Comparison of ENCODE assay signal across 11 cellular contexts in the genomic region with DNA sequence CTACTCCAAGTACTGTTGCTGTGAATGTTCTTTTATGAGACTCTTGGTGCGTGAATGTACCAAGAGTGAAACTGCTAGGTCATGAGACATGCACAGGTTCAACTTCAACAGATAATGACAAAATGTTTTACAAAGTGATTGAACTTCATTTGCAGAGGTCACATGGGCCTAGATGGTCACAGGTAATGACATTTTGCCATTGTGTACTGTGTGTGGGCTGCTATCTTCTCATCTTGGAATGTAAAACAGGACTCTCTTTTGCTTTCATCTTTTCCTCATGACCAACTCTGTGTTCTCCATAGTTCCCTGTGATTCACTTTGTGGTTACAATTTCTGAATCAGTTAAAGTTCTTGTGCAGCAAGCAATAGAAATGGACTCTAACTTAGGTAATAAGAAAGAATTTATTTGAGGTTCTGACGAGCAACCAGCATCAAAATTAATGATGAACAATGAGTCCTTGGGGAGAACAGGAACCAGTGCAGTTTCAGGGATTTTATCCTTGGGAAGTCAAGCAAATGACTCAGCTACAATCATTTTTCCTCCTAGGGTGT. TPM values are rescaled to one million over a fixed set of nuclear protein-coding genes. Genes with fewer than 3 reads are reported as not detected.
A peak's percentile ranks its signal among the peaks of the same experiment; 100 is the strongest.
DNase-seq lines count a peak whose midpoint lies in the region; ATAC-seq, FAIRE-seq and TF ChIP-seq lines count a peak whose summit lies in the region.
"Had no signal": no experiment of that assay in that cellular context is flagged by ENCODE, and none has a peak within 500 bp of the region (broad histone marks: within the 10 kb centered on the region; RNA-seq: fewer than 3 reads in every experiment).

No MANE protein-coding gene starts in this region.

- H2AFZ ChIP-seq in astrocyte (ENCODE audit: low read depth, low read length) = no peak overlapping the region

- H3K9me3 Mint-ChIP-seq in astrocyte (ENCODE audit: unreplicated experiment) = no peaks in the 10 kb centered on the region
- H3K9me3 Mint-ChIP-seq in activated CD8-positive, alpha-beta T cell treated with anti-CD3 and anti-CD28 coated beads, Interleukin-2, amount 10 ng/mL, durations not matched to agents 7 days and 5 days (ENCODE audit: insufficient read depth) = no peaks in the 10 kb centered on the region

- in situ Hi-C loops in gastrocnemius medialis (cut with MboI; ENCODE audit: low sequenced_read_pairs in 4 of 4) = no loop called here

- no peaks in the 10 kb centered on the region for H3K36me3 ChIP-seq in astrocyte (ENCODE audit: insufficient read depth, low read length)
- no peaks in the 10 kb centered on the region for H3K36me3 ChIP-seq in gastrocnemius medialis
- H3K36me3 ChIP-seq in right atrium auricular region = no peaks in the 10 kb centered on the region

- ATAC-seq in GM18517 (IDR thresholded peaks at IDR 0.05; ENCODE audit: unreplicated experiment) (peak; percentile 47), HG03280 (IDR thresholded peaks at IDR 0.05; ENCODE audit: unreplicated experiment) (peak; percentile 45), gastrocnemius medialis (no peak)
- ATAC-seq in activated CD8-positive, alpha-beta T cell treated with anti-CD3 and anti-CD28 coated beads, Interleukin-2, amount 10 ng/mL, durations not matched to agents 7 days and 5 days = no peak

- no peaks in the 10 kb centered on the region for H3K27me3 Mint-ChIP-seq in astrocyte (ENCODE audit: low read depth, unreplicated experiment)
- H3K27me3 Mint-ChIP-seq in activated CD8-positive, alpha-beta T cell treated with anti-CD3 and anti-CD28 coated beads, Interleukin-2, amount 10 ng/mL, durations not matched to agents 7 days and 5 days (ENCODE audit: low read depth) = peaks cover 12% of the 10 kb centered on the region

- DNase-seq in astrocyte (ENCODE audit: low read depth) (peak; percentile 89), gastrocnemius medialis (no peak), right atrium auricular region (ENCODE audit: low spot score) (no peak), SW 1271 (lab: John Stamatoyannopoulos, UW) (no peak)
- no peak for DNase-seq in activated CD8-positive, alpha-beta T cell treated with anti-CD3 and anti-CD28 coated beads, Interleukin-2, amount 10 ng/mL, durations not matched to agents 7 days and 5 days
- DNase-seq: dorsolateral prefrontal cortex, kidney, MV-4-11, RPMI8226 had no signal

- no peak for TF ChIP-seq POLR2A in gastrocnemius medialis (IDR thresholded peaks at IDR 0.05)

- peak; percentile 26 for FAIRE-seq in astrocyte (lab: Jason Lieb, UNC)
- FAIRE-seq: kidney had no signal

- no peak overlapping the region for H3K4me3 ChIP-seq in astrocyte (ENCODE audit: insufficient read depth, low read depth, low read length)
- no peak overlapping the region for H3K4me3 ChIP-seq in gastrocnemius medialis
- H3K4me3 ChIP-seq in right atrium auricular region = no peak overlapping the region
- H3K4me3 ChIP-seq: dorsolateral prefrontal cortex had no signal

- POLR2A ChIA-PET in activated CD8-positive, alpha-beta T cell treated with anti-CD3 and anti-CD28 coated beads, Interleukin-2, amount 10 ng/mL, durations not matched to agents 7 days and 5 days (lab: Charles Lee) = no interaction called here

- no peaks in the 10 kb centered on the region for H3K4me1 ChIP-seq in astrocyte (ENCODE audit: insufficient read depth, low read length)
- H3K4me1 ChIP-seq in gastrocnemius medialis = peaks cover 17 to 18% of the 10 kb centered on the region in 2 donors
- no peaks in the 10 kb centered on the region for H3K4me1 ChIP-seq in right atrium auricular region

- H3K79me2 ChIP-seq in astrocyte (ENCODE audit: insufficient read depth, low read length) = no peaks in the 10 kb centered on the region

- H3K4me1 Mint-ChIP-seq in astrocyte (ENCODE audit: low read depth, unreplicated experiment) = peaks cover 26% of the 10 kb centered on the region
- H3K4me1 Mint-ChIP-seq in activated CD8-positive, alpha-beta T cell treated with anti-CD3 and anti-CD28 coated beads, Interleukin-2, amount 10 ng/mL, durations not matched to agents 7 days and 5 days (ENCODE audit: low read depth) = no peaks in the 10 kb centered on the region

- CTCF ChIA-PET in activated CD8-positive, alpha-beta T cell treated with anti-CD3 and anti-CD28 coated beads, Interleukin-2, amount 10 ng/mL, durations not matched to agents 7 days and 5 days (lab: Charles Lee) = no interaction called here

- no peak overlapping the region for H3K27ac ChIP-seq in astrocyte (ENCODE audit: low read depth, low read length)
- peak overlapping the region in 3 of 4 donors; percentile 16 to 35 (median 17) for H3K27ac ChIP-seq in gastrocnemius medialis
- H3K27ac ChIP-seq in right atrium auricular region = no peak overlapping the region
- H3K27ac ChIP-seq: dorsolateral prefrontal cortex had no signal

- H3K4me2 ChIP-seq in astrocyte (ENCODE audit: low read length) = no peak overlapping the region

- H3K27me3 ChIP-seq in astrocyte (ENCODE audit: insufficient read depth, low read length) = no peaks in the 10 kb centered on the region
- H3K27me3 ChIP-seq in gastrocnemius medialis = no peaks in the 10 kb centered on the region
- no peaks in the 10 kb centered on the region for H3K27me3 ChIP-seq in right atrium auricular region
- H3K27me3 ChIP-seq: dorsolateral prefrontal cortex had no signal

- no peak overlapping the region for H3K4me3 Mint-ChIP-seq in astrocyte (ENCODE audit: unreplicated experiment)
- H3K4me3 Mint-ChIP-seq in activated CD8-positive, alpha-beta T cell treated with anti-CD3 and anti-CD28 coated beads, Interleukin-2, amount 10 ng/mL, durations not matched to agents 7 days and 5 days = no peak overlapping the region

- no peak overlapping the region for H3K9ac ChIP-seq in astrocyte (ENCODE audit: low read length)

- peak overlapping the region; percentile 8 for H3K27ac Mint-ChIP-seq in astrocyte (ENCODE audit: unreplicated experiment)
- no peak overlapping the region for H3K27ac Mint-ChIP-seq in activated CD8-positive, alpha-beta T cell treated with anti-CD3 and anti-CD28 coated beads, Interleukin-2, amount 10 ng/mL, durations not matched to agents 7 days and 5 days

- intact Hi-C loops in gastrocnemius medialis (cut with DNase I; ENCODE audit: low total_unique reads) = no loop called here

- H4K20me1 ChIP-seq in astrocyte (ENCODE audit: insufficient read depth, low read length) = no peaks in the 10 kb centered on the region

- H3K9me3 ChIP-seq in astrocyte (ENCODE audit: insufficient read depth, low read depth, low read length) (no peaks in the 10 kb centered on the region), gastrocnemius medialis (no peaks in the 10 kb centered on the region), right atrium auricular region (no peaks in the 10 kb centered on the region)

- TF ChIP-seq CTCF in astrocyte (IDR thresholded peaks at IDR 0.05; ENCODE audit: insufficient read depth, low read depth, low read length) (no peak), gastrocnemius medialis (IDR thresholded peaks at IDR 0.05 in 4 of 5, conservative IDR thresholded peaks at IDR 0.05 in 1 of 5) (no peak), right atrium auricular region (IDR thresholded peaks at IDR 0.05) (no peak)

- H3K36me3 Mint-ChIP-seq in astrocyte (ENCODE audit: low read depth, unreplicated experiment) = no peaks in the 10 kb centered on the region
- H3K36me3 Mint-ChIP-seq in activated CD8-positive, alpha-beta T cell treated with anti-CD3 and anti-CD28 coated beads, Interleukin-2, amount 10 ng/mL, durations not matched to agents 7 days and 5 days (ENCODE audit: low read depth) = no peaks in the 10 kb centered on the region

RNA-seq across cellular contexts. Expression of a gene that starts 16.2 kb away (rescaled TPM):
- total RNA-seq in astrocyte (40.9 and 43.5 TPM in 2 replicates), gastrocnemius medialis (10 to 100 TPM; 47.8 to 84.2 (median 77.8) TPM), right atrium auricular region (10 to 100 TPM; 19.5 to 26.3 TPM)
- 10 to 100 TPM; 37.2 to 42.7 TPM for total RNA-seq in activated CD8-positive, alpha-beta T cell treated with anti-CD3 and anti-CD28 coated beads, Interleukin-2, amount 10 ng/mL, durations not matched to agents 7 days and 5 days

Comparison
In these comparisons a context has a peak if more than half of its experiments do, and no peak if none do; other contexts are left out.
1. ATAC-seq: peak in GM18517 (single experiment) and HG03280 (single experiment); none in gastrocnemius medialis (0 of 2) and activated CD8-positive, alpha-beta T cell treated with anti-CD3 and anti-CD28 coated beads, Interleukin-2, amount 10 ng/mL, durations not matched to agents 7 days and 5 days (single experiment).
2. H3K27ac ChIP-seq: peak in gastrocnemius medialis (3 of 4); none in astrocyte (single experiment) and right atrium auricular region (0 of 2).